8 cellular contexts compared by ENCODE assay signal in the genomic region with DNA sequence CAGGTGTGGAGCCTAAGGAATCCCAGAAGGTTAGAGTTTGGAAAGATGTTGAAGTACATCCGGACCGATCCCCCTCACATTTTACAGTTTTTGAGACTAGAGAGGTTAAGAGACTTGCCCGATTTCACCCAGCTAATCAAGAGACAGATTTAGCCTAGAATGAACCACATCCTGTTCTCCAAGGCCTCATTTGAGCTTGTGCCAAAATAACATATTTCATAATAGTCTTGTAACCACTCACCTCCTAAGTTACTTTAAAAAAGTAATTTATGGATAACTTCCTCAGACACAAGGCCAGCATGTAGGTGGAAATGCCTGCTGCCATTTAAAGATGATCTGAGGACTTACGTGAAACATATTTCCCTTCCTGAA. TPM values are rescaled to one million over a fixed set of nuclear protein-coding genes. Genes with fewer than 3 reads are reported as not detected.
DNase-seq lines count a peak whose midpoint lies in the region; ATAC-seq and TF ChIP-seq lines count a peak whose summit lies in the region.

No MANE protein-coding gene starts in this region.

- H3K36me3 Mint-ChIP-seq in naive B cell, result no peaks in the 10 kb centered on the region

- H3K4me1 Mint-ChIP-seq in naive B cell, result peaks cover 30 to 40% (median 33%) of the 10 kb centered on the region in 3 donors

- peak; percentile 44 for ATAC-seq in GM19395 (IDR thresholded peaks at IDR 0.05; ENCODE audit: unreplicated experiment)
- peak in 1 of 2 donors; percentile 20 for ATAC-seq in naive B cell (ENCODE audit: low read depth in 2 of 2)

- no peaks in the 10 kb centered on the region for H3K9me3 Mint-ChIP-seq in naive B cell

- POLR2A ChIA-PET in AG04449 (lab: Yijun Ruan, JAX), result no interaction called here

- no peak for TF ChIP-seq CTCF in AG04449 (IDR thresholded peaks at IDR 0.05; ENCODE audit: insufficient read depth, low read length, missing control alignments)

- DNase-seq in AG04449 (ENCODE audit: low read depth, low spot score) (peak; percentile 37), amniotic epithelial cell (ENCODE audit: low read depth) (peak; percentile 95), naive B cell (no peak), head of caudate nucleus (no peak), GM19240 (ENCODE audit: insufficient read length, low spot score) (no peak), NCI-H1417 (lab: John Stamatoyannopoulos, UW) (no peak)

- H3K27ac ChIP-seq in KOPT-K1 (ENCODE audit: low read depth, low read length, poor library complexity, severe bottlenecking), result peak overlapping the region; percentile 81

- H3K4me3 Mint-ChIP-seq in naive B cell, result peak overlapping the region; percentile 61 to 84 (median 72)

- intact Hi-C loops in head of caudate nucleus (cut with DNase I), result no loop called here

- no peak overlapping the region; the same call in 1 of the 2 replicates for H3K4me3 ChIP-seq in AG04449 (ENCODE audit: low read depth, low read length)

- no peaks in the 10 kb centered on the region for H3K27me3 Mint-ChIP-seq in naive B cell

- no peaks in the 10 kb centered on the region for H3K9me3 ChIP-seq in KOPT-K1 (ENCODE audit: insufficient read depth, low read length, poor library complexity, severe bottlenecking)

- H3K36me3 ChIP-seq in KOPT-K1 (ENCODE audit: insufficient read depth, low read length), result no peaks in the 10 kb centered on the region

- CTCF ChIA-PET in AG04449 (lab: Yijun Ruan, JAX), result interaction anchor here (0.6 to 2.0 kb wide), 6 partner anchors 10 to 112 kb away, joined by 3 to 7 read pairs (median 3); no protein-coding TSS in a partner anchor

- H3K27ac Mint-ChIP-seq in naive B cell, result peak overlapping the region; percentile 52 to 96 (median 94)

RNA-seq across cellular contexts. Expression of a gene that starts 39.8 kb away (rescaled TPM):
- 1 to 10 TPM in 5 of 6 donors, under 1 TPM in 1; 0.84 to 4.0 (median 3.0) TPM for polyA plus RNA-seq in naive B cell (ENCODE audit: low read depth in 6 of 6)

Comparison
In these comparisons a context has a peak if more than half of its experiments do, and no peak if none do; other contexts are left out.
1. DNase-seq: peak in AG04449 (single experiment) and amniotic epithelial cell (single experiment); none in naive B cell (single experiment), head of caudate nucleus (0 of 42), GM19240 (single experiment) and NCI-H1417 (0 of 3).